In genomic region chr13:98577823-98578285, GRCh38 we compare ENCODE assay signal across 8 cellular contexts. TPM values are rescaled to one million over a fixed set of nuclear protein-coding genes. Genes with fewer than 3 reads are reported as not detected.
A peak's percentile ranks its signal among the peaks of the same experiment; 100 is the strongest.
DNase-seq lines count a peak whose midpoint lies in the region; ATAC-seq, FAIRE-seq and TF ChIP-seq lines count a peak whose summit lies in the region.

No MANE protein-coding gene starts in this region.

- H3K27me3 Mint-ChIP-seq in activated CD4-positive, alpha-beta T cell treated with anti-CD3 and anti-CD28 coated beads for 36 hours = no peaks in the 10 kb centered on the region
- no peaks in the 10 kb centered on the region for H3K27me3 Mint-ChIP-seq in astrocyte (ENCODE audit: low read depth, unreplicated experiment)

- TF ChIP-seq CTCF in astrocyte (IDR thresholded peaks at IDR 0.05; ENCODE audit: insufficient read depth, low read depth, low read length) (no peak), thyroid gland (IDR thresholded peaks at IDR 0.05) (no peak)

- H3K4me3 ChIP-seq in astrocyte (ENCODE audit: insufficient read depth, low read depth, low read length) (peak overlapping the region; percentile 74), thyroid gland (replicated peaks in 1 of 3) (peak overlapping the region; percentile 22 to 53 (median 28))

- H3K79me2 ChIP-seq in astrocyte (ENCODE audit: insufficient read depth, low read length) = peaks cover 37% of the 10 kb centered on the region

- no peaks in the 10 kb centered on the region for H3K9me3 Mint-ChIP-seq in activated CD4-positive, alpha-beta T cell treated with anti-CD3 and anti-CD28 coated beads for 36 hours (ENCODE audit: low read depth)
- no peaks in the 10 kb centered on the region for H3K9me3 Mint-ChIP-seq in astrocyte (ENCODE audit: unreplicated experiment)

- H3K4me1 ChIP-seq in astrocyte (ENCODE audit: insufficient read depth, low read length) (peaks cover 36% of the 10 kb centered on the region), thyroid gland (peaks cover 24 to 43% of the 10 kb centered on the region in 2 donors)

- POLR2A ChIA-PET in activated CD4-positive, alpha-beta T cell treated with anti-CD3 and anti-CD28 coated beads for 36 hours (lab: Charles Lee) = interaction anchor here (0.6 to 1.1 kb wide), 3 partner anchors 28 to 49 kb away, joined by 3 to 5 read pairs (median 3); no protein-coding TSS in a partner anchor

- H3K27ac ChIP-seq in astrocyte (ENCODE audit: low read depth, low read length) (peak overlapping the region; percentile 84), thyroid gland (peak overlapping the region; percentile 84 to 97 (median 90))

- CTCF ChIA-PET in activated CD4-positive, alpha-beta T cell treated with anti-CD3 and anti-CD28 coated beads for 36 hours (lab: Charles Lee) = interaction anchor here (0.9 to 1.6 kb wide), 3 partner anchors 37 to 133 kb away, joined by 3 to 4 read pairs (median 3); no protein-coding TSS in a partner anchor

- H3K36me3 Mint-ChIP-seq in activated CD4-positive, alpha-beta T cell treated with anti-CD3 and anti-CD28 coated beads for 36 hours (ENCODE audit: low read depth) = peaks cover 16% of the 10 kb centered on the region
- H3K36me3 Mint-ChIP-seq in astrocyte (ENCODE audit: low read depth, unreplicated experiment) = peaks cover 2% of the 10 kb centered on the region

- H3K4me1 Mint-ChIP-seq in activated CD4-positive, alpha-beta T cell treated with anti-CD3 and anti-CD28 coated beads for 36 hours = peaks cover 36% of the 10 kb centered on the region
- peaks cover 29% of the 10 kb centered on the region for H3K4me1 Mint-ChIP-seq in astrocyte (ENCODE audit: low read depth, unreplicated experiment)

- no peak for FAIRE-seq in astrocyte (lab: Jason Lieb, UNC)

- H2AFZ ChIP-seq in astrocyte (ENCODE audit: low read depth, low read length) = peak overlapping the region; percentile 77

- no peaks in the 10 kb centered on the region for H3K9me3 ChIP-seq in astrocyte (ENCODE audit: insufficient read depth, low read depth, low read length)
- H3K9me3 ChIP-seq in thyroid gland = no peaks in the 10 kb centered on the region

- H3K36me3 ChIP-seq in astrocyte (ENCODE audit: insufficient read depth, low read length) = no peaks in the 10 kb centered on the region
- no peaks in the 10 kb centered on the region for H3K36me3 ChIP-seq in thyroid gland

- peak overlapping the region; percentile 76 for H3K27ac Mint-ChIP-seq in activated CD4-positive, alpha-beta T cell treated with anti-CD3 and anti-CD28 coated beads for 36 hours
- peak overlapping the region; percentile 95 for H3K27ac Mint-ChIP-seq in astrocyte (ENCODE audit: unreplicated experiment)

- WGBS in thyroid gland, 2 donors = 43 to 45% methylated on average over 14 of the region's 14 CpGs

- intact Hi-C loops in activated CD4-positive, alpha-beta T cell treated with anti-CD3 and anti-CD28 coated beads for 36 hours (cut with DNase I, micrococcal nuclease) = loop anchor here (1.0 to 10.0 kb wide), 8 partner anchors 75 to 1353 kb away; partner anchors contain the start of genes MBNL2 (in 1 of the 2), RAP2A (in 1 of the 2) and UBAC2 (in 1 of the 2)
- intact Hi-C loops in thyroid gland (cut with DNase I) = loop anchor here (5.0 to 10.0 kb wide), 2 partner anchors 91 to 133 kb away; no protein-coding TSS in a partner anchor

- peak overlapping the region; percentile 69 for H3K4me3 Mint-ChIP-seq in activated CD4-positive, alpha-beta T cell treated with anti-CD3 and anti-CD28 coated beads for 36 hours
- peak overlapping the region; percentile 87 for H3K4me3 Mint-ChIP-seq in astrocyte (ENCODE audit: unreplicated experiment)

- H4K20me1 ChIP-seq in astrocyte (ENCODE audit: insufficient read depth, low read length) = peaks cover 29% of the 10 kb centered on the region

- H3K27me3 ChIP-seq in astrocyte (ENCODE audit: insufficient read depth, low read length) = no peaks in the 10 kb centered on the region
- no peaks in the 10 kb centered on the region for H3K27me3 ChIP-seq in thyroid gland

- H3K4me2 ChIP-seq in astrocyte (ENCODE audit: low read length) = peak overlapping the region; percentile 93

- DNase-seq in activated CD4-positive, alpha-beta T cell treated with anti-CD3 and anti-CD28 coated beads for 36 hours = no peak
- DNase-seq in activated CD4-positive, alpha-beta T cell treated with anti-CD3 and anti-CD28 coated beads, Interleukin-2, amount 50 U/mL, for 4 hours = no peak
- no peak for DNase-seq in astrocyte (ENCODE audit: low read depth)
- peak; percentile 73 for DNase-seq in left kidney (ENCODE audit: low read depth, low spot score)
- peak in 1 of 2 donors; percentile 18 for DNase-seq in thyroid gland
- DNase-seq in 8988T = no peak
- no peak for DNase-seq in AG08395 (ENCODE audit: low spot score)

- peak overlapping the region; percentile 93 for H3K9ac ChIP-seq in astrocyte (ENCODE audit: low read length)

- no peak for TF ChIP-seq POLR2A in thyroid gland (IDR thresholded peaks at IDR 0.05)

- ATAC-seq in activated CD4-positive, alpha-beta T cell treated with anti-CD3 and anti-CD28 coated beads for 36 hours = no peak
- ATAC-seq in HG02610 (IDR thresholded peaks at IDR 0.05; ENCODE audit: unreplicated experiment) = no peak

RNA-seq across cellular contexts. Expression of gene STK24, which starts 0.9 kb away (rescaled TPM):
- total RNA-seq in activated CD4-positive, alpha-beta T cell treated with anti-CD3 and anti-CD28 coated beads for 36 hours = 100 to 1,000 TPM; 146 to 173 TPM
- total RNA-seq in astrocyte (86.2 and 96.1 TPM in 2 replicates), thyroid gland (100 to 1,000 TPM in 1 of 4 donors, 10 to 100 TPM in 3; 74.5 to 102 (median 90.7) TPM)
